Comparison of ENCODE assay signal across 8 cellular contexts in the genomic region with DNA sequence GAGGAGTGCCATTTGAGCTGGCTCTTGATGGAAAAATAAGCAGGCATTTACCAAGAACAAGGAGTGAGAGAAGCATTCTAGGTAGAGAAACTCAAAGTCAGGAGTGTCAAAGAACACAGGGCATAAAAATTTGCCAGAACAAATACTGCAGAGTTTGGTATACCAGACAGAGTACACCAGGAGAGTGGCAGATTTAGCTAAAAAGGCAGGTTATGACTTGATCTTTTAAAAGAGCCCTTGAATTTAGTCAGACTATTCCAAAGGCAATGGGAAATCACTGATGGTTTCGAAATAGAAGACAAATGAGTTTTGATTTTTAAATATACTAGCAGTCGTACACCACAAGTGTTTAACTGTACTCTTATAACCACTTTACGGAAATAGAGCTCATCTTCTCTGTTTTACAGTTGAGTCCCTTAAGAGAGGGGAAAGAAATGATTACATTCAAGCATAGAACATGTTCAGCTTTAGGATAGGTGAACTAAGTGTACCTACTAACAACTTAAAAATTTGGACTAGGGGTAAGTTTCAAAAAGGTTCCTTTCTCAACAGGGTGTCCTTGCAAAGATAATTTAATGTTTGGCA. TPM values are rescaled to one million over a fixed set of nuclear protein-coding genes. Genes with fewer than 3 reads are reported as not detected.
A peak's percentile ranks its signal among the peaks of the same experiment; 100 is the strongest.
DNase-seq lines count a peak whose midpoint lies in the region; ATAC-seq, FAIRE-seq and TF ChIP-seq lines count a peak whose summit lies in the region.

No MANE protein-coding gene starts in this region.

- H3F3A ChIP-seq in Loucy (ENCODE audit: low read depth), result no peaks in the 10 kb centered on the region

- WGBS in A549 (ENCODE audit: missing lambda C conversion rate), result 88% methylated on average over 3 of the region's 3 CpGs

- CTCF ChIA-PET in A549 (lab: Yijun Ruan, JAX), result interaction anchor here (1.3 to 1.9 kb wide), 3 partner anchors 9 to 197 kb away, joined by 5 to 7 read pairs (median 5); no protein-coding TSS in a partner anchor

- ATAC-seq in A549, result no peak
- no peak for ATAC-seq in GM18858 (IDR thresholded peaks at IDR 0.05; ENCODE audit: unreplicated experiment)
- ATAC-seq in GM18867 (IDR thresholded peaks at IDR 0.05; ENCODE audit: unreplicated experiment), result no peak

- no peak for TF ChIP-seq RAD21 in A549 (conservative IDR thresholded peaks at IDR 0.05 in 1 of 2, IDR thresholded peaks at IDR 0.05 in 1 of 2)

- DNase-seq in A549 (ENCODE audit: low read depth in 1 of 2, low spot score in 1 of 2), result no peak
- no peak for DNase-seq in astrocyte (ENCODE audit: low read depth)
- DNase-seq in DMS153 treated with DMSO at 0.1 percent for 48 hours (lab: John Stamatoyannopoulos, UW; ENCODE audit: unreplicated experiment), result no peak
- no peak for DNase-seq in NOMO-1 treated with dmso at 0.1 percent for 144 hours (lab: John Stamatoyannopoulos, UW; ENCODE audit: unreplicated experiment)

- TF ChIP-seq POLR2A in A549 (IDR thresholded peaks at IDR 0.05; ENCODE audit: low read length), result no peak

- H3K9me3 ChIP-seq in A549 (no peaks in the 10 kb centered on the region), Loucy (ENCODE audit: insufficient read depth, low read depth, low read length) (no peaks in the 10 kb centered on the region), astrocyte (ENCODE audit: insufficient read depth, low read depth, low read length) (no peaks in the 10 kb centered on the region), muscle layer of duodenum (ENCODE audit: control insufficient read depth in 1 of 2, low read length in 2 of 2) (no peaks in the 10 kb centered on the region)

- no peaks in the 10 kb centered on the region for H3K36me3 Mint-ChIP-seq in astrocyte (ENCODE audit: low read depth, unreplicated experiment)

- H3K4me3 ChIP-seq in A549 (no peak overlapping the region), Loucy (ENCODE audit: low read length, poor library complexity, severe bottlenecking) (peak overlapping the region; percentile 98), astrocyte (ENCODE audit: insufficient read depth, low read depth, low read length) (no peak overlapping the region), muscle layer of duodenum (ENCODE audit: low read depth in 1 of 2, low read length in 2 of 2) (no peak overlapping the region)

- no peak for TF ChIP-seq CTCF in A549 (IDR thresholded peaks at IDR 0.05)
- no peak for TF ChIP-seq CTCF in Loucy (conservative IDR thresholded peaks at IDR 0.05; ENCODE audit: low read length)
- no peak for TF ChIP-seq CTCF in astrocyte (IDR thresholded peaks at IDR 0.05; ENCODE audit: insufficient read depth, low read depth, low read length)

- H3K4me1 ChIP-seq in A549, result peaks cover 74% of the 10 kb centered on the region
- H3K4me1 ChIP-seq in Loucy (ENCODE audit: insufficient read depth, low read length, poor library complexity, severe bottlenecking), result peaks cover 63% of the 10 kb centered on the region
- peaks cover 46% of the 10 kb centered on the region for H3K4me1 ChIP-seq in astrocyte (ENCODE audit: insufficient read depth, low read length)
- H3K4me1 ChIP-seq in muscle layer of duodenum (ENCODE audit: control insufficient read depth in 1 of 2, insufficient read depth in 2 of 2, low read length in 2 of 2), result peaks cover 31 to 86% of the 10 kb centered on the region in 2 donors

- H3K4me2 ChIP-seq in A549, result peak overlapping the region; percentile 91; the same call in 2 of the 3 replicates
- peak overlapping the region; percentile 92 for H3K4me2 ChIP-seq in Loucy (ENCODE audit: low read depth, low read length, poor library complexity, severe bottlenecking)
- peak overlapping the region; percentile 71 for H3K4me2 ChIP-seq in astrocyte (ENCODE audit: low read length)

- H2AFZ ChIP-seq in Loucy (ENCODE audit: low read length) (no peak overlapping the region), astrocyte (ENCODE audit: low read depth, low read length) (no peak overlapping the region)

- no peak overlapping the region for H3K27ac ChIP-seq in A549
- H3K27ac ChIP-seq in astrocyte (ENCODE audit: low read depth, low read length), result peak overlapping the region; percentile 91
- peak overlapping the region; percentile 29 for H3K27ac ChIP-seq in muscle layer of duodenum (ENCODE audit: low read length)

- no peaks in the 10 kb centered on the region for H3K9me2 ChIP-seq in Loucy (replicated peaks; ENCODE audit: low read depth, low read length)

- no peaks in the 10 kb centered on the region for H3K9me3 Mint-ChIP-seq in astrocyte (ENCODE audit: unreplicated experiment)

- no peaks in the 10 kb centered on the region for H3K27me3 Mint-ChIP-seq in astrocyte (ENCODE audit: low read depth, unreplicated experiment)

- peaks cover 100% of the 10 kb centered on the region for H4K20me1 ChIP-seq in Loucy (ENCODE audit: insufficient read depth, low read length, poor library complexity, severe bottlenecking)
- peaks cover 85% of the 10 kb centered on the region for H4K20me1 ChIP-seq in astrocyte (ENCODE audit: insufficient read depth, low read length)

- peaks cover 100% of the 10 kb centered on the region for H3K79me2 ChIP-seq in Loucy (ENCODE audit: insufficient read depth, low read length)
- peaks cover 100% of the 10 kb centered on the region for H3K79me2 ChIP-seq in astrocyte (ENCODE audit: insufficient read depth, low read length)

- FAIRE-seq in A549 (lab: Jason Lieb, UNC) (no peak), astrocyte (lab: Jason Lieb, UNC) (no peak)

- peaks cover 74% of the 10 kb centered on the region for H3K4me1 Mint-ChIP-seq in astrocyte (ENCODE audit: low read depth, unreplicated experiment)

- POLR2A ChIA-PET in A549 (lab: Yijun Ruan, JAX), result interaction anchor here (2.2 to 2.3 kb wide), 2 partner anchors 11 to 52 kb away, joined by 6 to 19 read pairs; a partner anchor contains a TSS

- no peak overlapping the region for H3K9ac ChIP-seq in Loucy (ENCODE audit: low read depth, low read length, poor library complexity, severe bottlenecking)
- H3K9ac ChIP-seq in astrocyte (ENCODE audit: low read length), result peak overlapping the region; percentile 12

- H3K27ac Mint-ChIP-seq in astrocyte (ENCODE audit: unreplicated experiment), result peak overlapping the region; percentile 79

- H3K36me3 ChIP-seq in Loucy (ENCODE audit: insufficient read depth, low read length) (peaks cover 68% of the 10 kb centered on the region), astrocyte (ENCODE audit: insufficient read depth, low read length) (peaks cover 9% of the 10 kb centered on the region), muscle layer of duodenum (ENCODE audit: control insufficient read depth in 1 of 2, insufficient read depth in 2 of 2, low read length in 2 of 2) (peaks cover 7 to 9% of the 10 kb centered on the region in 2 donors)

- no peak for TF ChIP-seq EP300 in A549 (IDR thresholded peaks at IDR 0.05)

- H3K4me3 Mint-ChIP-seq in astrocyte (ENCODE audit: unreplicated experiment), result peak overlapping the region; percentile 56

- no peaks in the 10 kb centered on the region for H3K27me3 ChIP-seq in Loucy (ENCODE audit: insufficient read depth, low read length, poor library complexity, severe bottlenecking)
- no peaks in the 10 kb centered on the region for H3K27me3 ChIP-seq in astrocyte (ENCODE audit: insufficient read depth, low read length)
- no peaks in the 10 kb centered on the region for H3K27me3 ChIP-seq in muscle layer of duodenum (ENCODE audit: low read depth, low read length)

TF ChIP-seq in A549, 52 proteins besides CTCF, POLR2A, EP300 and RAD21:
- no peak for TF ChIP-seq BHLHE40 (IDR thresholded peaks at IDR 0.05; ENCODE audit: low read depth, low read length)
- TF ChIP-seq ZC3H11A (IDR thresholded peaks at IDR 0.05), result no peak
- TF ChIP-seq TP53 (CRISPR knock-in tag; IDR thresholded peaks at IDR 0.05), result no peak
- TF ChIP-seq CHD4 (IDR thresholded peaks at IDR 0.05; ENCODE audit: borderline replicate concordance), result no peak
- no peak for TF ChIP-seq HOXB5 (CRISPR knock-in tag; IDR thresholded peaks at IDR 0.05)
- no peak for TF ChIP-seq ESRRA (IDR thresholded peaks at IDR 0.05; ENCODE audit: borderline replicate concordance, low read length)
TF ChIP-seq in A549: peak in this region for 0.

RNA-seq across cellular contexts. Expression of a gene that starts 10.2 kb away (rescaled TPM):
- 254 and 338 TPM in 2 replicates for polyA plus RNA-seq in A549 (2011; rRNA removed)
- 194 and 198 TPM in 2 replicates for polyA plus RNA-seq in A549 (2012; cell fraction: cytosol; rRNA removed)
- 122 and 144 TPM in 2 replicates for polyA plus RNA-seq in A549 (2012; cell fraction: nucleus; rRNA removed)
- 181 to 198 TPM (median 186 TPM) in 3 replicates for polyA plus RNA-seq in A549 (2017; fragmentation: RNase III; extraction: RNeasy Plus Mini Kit Qiagen cat#74134 plus additional on column Dnase treatment)
- 148 and 152 TPM in 2 replicates for polyA minus RNA-seq in A549 (2011; rRNA and poly(A)+ RNA removed)
- total RNA-seq in astrocyte, result 300 and 340 TPM in 2 replicates

RNA-seq across cellular contexts. Expression of a gene that starts 51.7 kb away (rescaled TPM):
- polyA plus RNA-seq in A549 (2011; rRNA removed), result 59.1 and 84.1 TPM in 2 replicates
- 34.2 and 36.0 TPM in 2 replicates for polyA plus RNA-seq in A549 (2012; cell fraction: cytosol; rRNA removed)
- polyA plus RNA-seq in A549 (2012; cell fraction: nucleus; rRNA removed), result 6.9 and 7.7 TPM in 2 replicates
- polyA plus RNA-seq in A549 (2017; fragmentation: RNase III; extraction: RNeasy Plus Mini Kit Qiagen cat#74134 plus additional on column Dnase treatment), result 44.9 to 49.9 TPM (median 48.6 TPM) in 3 replicates
- polyA minus RNA-seq in A549 (2011; rRNA and poly(A)+ RNA removed), result 23.3 and 27.3 TPM in 2 replicates
- total RNA-seq in astrocyte, result 29.4 and 31.0 TPM in 2 replicates

RNA-seq across cellular contexts. Expression of a gene that starts 56.3 kb away (rescaled TPM):
- 10.4 and 12.4 TPM in 2 replicates for polyA plus RNA-seq in A549 (2011; rRNA removed)
- polyA plus RNA-seq in A549 (2012; cell fraction: cytosol; rRNA removed), result 10.6 and 11.4 TPM in 2 replicates
- 9.5 and 13.6 TPM in 2 replicates for polyA plus RNA-seq in A549 (2012; cell fraction: nucleus; rRNA removed)
- polyA plus RNA-seq in A549 (2017; fragmentation: RNase III; extraction: RNeasy Plus Mini Kit Qiagen cat#74134 plus additional on column Dnase treatment), result 8.3 to 9.8 TPM (median 9.3 TPM) in 3 replicates
- 14.5 and 16.1 TPM in 2 replicates for polyA minus RNA-seq in A549 (2011; rRNA and poly(A)+ RNA removed)
- total RNA-seq in astrocyte, result 37.6 and 38.3 TPM in 2 replicates

Comparison
In these comparisons a context has a peak if more than half of its experiments do, and no peak if none do; other contexts are left out.
1. H3K27ac ChIP-seq: peak in astrocyte (single experiment) and muscle layer of duodenum (single experiment); none in A549 (0 of 2).
2. Peak in every context shown above with its lines, with median percentiles within 50 percentile points of each other: H3K4me2 ChIP-seq.